Comparison of ENCODE assay signal across 9 cellular contexts in genomic region chr9:71128796-71129195, GRCh38. TPM values are rescaled to one million over a fixed set of nuclear protein-coding genes. Genes with fewer than 3 reads are reported as not detected.
"Had no signal": no experiment of that assay in that cellular context is flagged by ENCODE, and none has a peak within 500 bp of the region (broad histone marks: within the 10 kb centered on the region; RNA-seq: fewer than 3 reads in every experiment).

No MANE protein-coding gene starts in this region.

- H3K4me3 Mint-ChIP-seq: HFFc6 had no signal

- DNase-seq: GM23248, GOT3, H7, HFFc6, IMR-90, KG1 had no signal

- H3K9me3 Mint-ChIP-seq: HFFc6 had no signal

- H3K27ac Mint-ChIP-seq: HFFc6 had no signal

- ATAC-seq: HCT116, K562 had no signal

RNA-seq across cellular contexts. Expression of gene TRPM3, which starts 7.4 kb away (rescaled TPM):
- total RNA-seq: GM23248, HT-29, IMR-90 had no signal
